1 cellular context compared by ENCODE assay signal in the genomic region with DNA sequence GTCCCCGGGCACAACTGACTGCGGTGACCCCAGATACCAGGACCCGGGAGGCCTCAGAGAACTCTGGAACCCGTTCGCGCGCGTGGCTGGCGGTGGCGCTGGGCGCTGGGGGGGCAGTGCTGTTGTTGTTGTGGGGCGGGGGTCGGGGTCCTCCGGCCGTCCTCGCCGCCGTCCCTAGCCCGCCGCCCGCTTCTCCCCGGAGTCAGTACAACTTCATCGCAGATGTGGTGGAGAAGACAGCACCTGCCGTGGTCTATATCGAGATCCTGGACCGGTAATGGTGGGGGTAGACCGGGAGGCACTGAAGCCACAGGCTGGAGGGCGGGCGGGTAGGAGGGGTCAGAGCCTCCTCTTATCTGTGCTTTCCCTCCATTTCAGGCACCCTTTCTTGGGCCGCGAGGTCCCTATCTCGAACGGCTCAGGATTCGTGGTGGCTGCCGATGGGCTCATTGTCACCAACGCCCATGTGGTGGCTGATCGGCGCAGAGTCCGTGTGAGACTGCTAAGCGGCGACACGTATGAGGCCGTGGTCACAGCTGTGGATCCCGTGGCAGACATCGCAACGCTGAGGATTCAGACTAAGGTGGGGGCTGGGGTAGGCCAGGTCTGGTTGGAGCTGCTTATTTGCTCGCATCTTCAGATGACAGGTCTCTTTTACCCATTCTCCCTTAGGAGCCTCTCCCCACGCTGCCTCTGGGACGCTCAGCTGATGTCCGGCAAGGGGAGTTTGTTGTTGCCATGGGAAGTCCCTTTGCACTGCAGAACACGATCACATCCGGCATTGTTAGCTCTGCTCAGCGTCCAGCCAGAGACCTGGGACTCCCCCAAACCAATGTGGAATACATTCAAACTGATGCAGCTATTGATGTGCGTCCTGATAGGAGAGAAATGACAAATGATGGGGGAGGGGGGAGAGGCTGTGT.
TF ChIP-seq lines count a peak whose summit lies in the region.

No MANE protein-coding gene starts in this region.

TF ChIP-seq in K562, 482 proteins besides CTCF, POLR2A, EP300 and RAD21 (continued from another document):
- TF ChIP-seq, protein P1, sequence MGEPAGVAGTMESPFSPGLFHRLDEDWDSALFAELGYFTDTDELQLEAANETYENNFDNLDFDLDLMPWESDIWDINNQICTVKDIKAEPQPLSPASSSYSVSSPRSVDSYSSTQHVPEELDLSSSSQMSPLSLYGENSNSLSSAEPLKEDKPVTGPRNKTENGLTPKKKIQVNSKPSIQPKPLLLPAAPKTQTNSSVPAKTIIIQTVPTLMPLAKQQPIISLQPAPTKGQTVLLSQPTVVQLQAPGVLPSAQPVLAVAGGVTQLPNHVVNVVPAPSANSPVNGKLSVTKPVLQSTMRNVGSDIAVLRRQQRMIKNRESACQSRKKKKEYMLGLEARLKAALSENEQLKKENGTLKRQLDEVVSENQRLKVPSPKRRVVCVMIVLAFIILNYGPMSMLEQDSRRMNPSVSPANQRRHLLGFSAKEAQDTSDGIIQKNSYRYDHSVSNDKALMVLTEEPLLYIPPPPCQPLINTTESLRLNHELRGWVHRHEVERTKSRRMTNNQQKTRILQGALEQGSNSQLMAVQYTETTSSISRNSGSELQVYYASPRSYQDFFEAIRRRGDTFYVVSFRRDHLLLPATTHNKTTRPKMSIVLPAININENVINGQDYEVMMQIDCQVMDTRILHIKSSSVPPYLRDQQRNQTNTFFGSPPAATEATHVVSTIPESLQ (CRISPR knock-in tag; IDR thresholded peaks at IDR 0.05): 0 out of 2 replicates have a peak, but pooled peaks have one; percentile 76
- TF ChIP-seq KLF10 (CRISPR knock-in tag; IDR thresholded peaks at IDR 0.05) (no peak), ZNF707 (CRISPR knock-in tag; conservative IDR thresholded peaks at IDR 0.05) (no peak), ZNF79 (CRISPR knock-in tag; IDR thresholded peaks at IDR 0.05; ENCODE audit: low read depth) (no peak), KAT7 (CRISPR knock-in tag; IDR thresholded peaks at IDR 0.05; ENCODE audit: borderline replicate concordance) (0 out of 2 replicates have a peak, but pooled peaks have one; percentile 34), ELF1 (tag; IDR thresholded peaks at IDR 0.05) (0 out of 2 replicates have a peak, but pooled peaks have one; percentile 21), GTF2E2 (tag; IDR thresholded peaks at IDR 0.05) (peak; percentile 46; the same call in 1 of the 2 replicates)
- TF ChIP-seq, protein P2, sequence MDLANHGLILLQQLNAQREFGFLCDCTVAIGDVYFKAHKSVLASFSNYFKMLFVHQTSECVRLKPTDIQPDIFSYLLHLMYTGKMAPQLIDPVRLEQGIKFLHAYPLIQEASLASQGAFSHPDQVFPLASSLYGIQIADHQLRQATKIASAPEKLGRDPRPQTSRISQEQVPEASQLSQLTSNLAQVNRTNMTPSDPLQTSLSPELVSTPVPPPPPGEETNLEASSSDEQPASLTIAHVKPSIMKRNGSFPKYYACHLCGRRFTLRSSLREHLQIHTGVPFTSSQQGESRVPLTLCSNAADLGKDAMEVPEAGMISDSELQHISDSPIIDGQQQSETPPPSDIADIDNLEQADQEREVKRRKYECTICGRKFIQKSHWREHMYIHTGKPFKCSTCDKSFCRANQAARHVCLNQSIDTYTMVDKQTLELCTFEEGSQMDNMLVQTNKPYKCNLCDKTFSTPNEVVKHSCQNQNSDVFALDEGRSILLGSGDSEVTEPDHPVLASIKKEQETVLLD (IDR thresholded peaks at IDR 0.05): 0 out of 2 replicates have a peak, but pooled peaks have one; percentile 29
